8 cellular contexts compared by ENCODE assay signal in the genomic region with DNA sequence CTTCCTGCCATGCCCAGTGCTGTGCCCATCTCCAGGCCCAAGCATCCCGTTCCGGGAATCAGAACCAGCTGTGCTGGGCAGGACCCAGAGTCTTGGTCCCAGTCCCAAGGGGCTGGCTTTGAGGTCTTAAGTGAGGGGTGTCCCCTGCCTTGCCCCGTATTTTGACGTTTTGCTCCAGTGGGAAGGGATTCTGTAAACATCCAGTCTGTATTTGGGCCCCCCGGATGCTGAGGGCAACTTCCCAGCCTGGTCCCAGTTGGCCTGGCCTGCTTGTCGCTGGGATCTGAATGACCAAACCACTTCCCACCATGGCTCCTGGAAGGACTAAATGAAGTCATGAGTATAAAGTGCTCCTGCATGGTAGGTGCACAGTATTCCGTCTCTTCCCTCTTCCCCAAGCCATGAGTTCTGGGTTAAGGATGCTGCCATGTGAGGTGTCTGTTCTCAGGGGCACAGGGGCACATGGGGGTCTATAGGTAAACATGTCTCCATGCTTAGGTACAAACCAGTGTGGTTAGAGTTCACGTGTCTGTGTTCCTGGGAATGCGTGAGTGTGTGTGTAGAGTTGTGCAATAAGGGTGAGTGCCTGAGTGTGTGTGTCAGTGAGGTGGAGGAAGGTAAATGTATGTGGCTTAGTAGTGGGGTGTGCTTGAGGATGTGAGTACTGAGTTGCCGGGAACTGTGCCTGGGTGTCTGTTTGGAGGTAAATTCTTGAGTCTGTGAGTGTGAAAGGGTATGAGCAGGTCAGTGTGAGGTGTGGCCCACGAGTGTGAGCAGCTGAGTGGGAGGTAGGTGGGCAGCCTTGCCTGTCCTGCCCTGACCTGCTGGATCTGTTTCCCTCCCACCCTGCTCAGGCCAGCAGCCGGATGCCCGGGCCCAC. TPM values are rescaled to one million over a fixed set of nuclear protein-coding genes. Genes with fewer than 3 reads are reported as not detected.
DNase-seq lines count a peak whose midpoint lies in the region; ATAC-seq and TF ChIP-seq lines count a peak whose summit lies in the region.

No MANE protein-coding gene starts in this region.

- peak overlapping the region; percentile 84 for H3K4me3 ChIP-seq in adipocyte (ENCODE audit: low read length)
- H3K4me3 ChIP-seq in left lung = peak overlapping the region; percentile 43 to 63

- H3K9ac ChIP-seq in adipocyte (ENCODE audit: low read length) = peak overlapping the region; percentile 83

- ATAC-seq in left lung = peak; percentile 13

- H3K4me1 ChIP-seq in adipocyte (ENCODE audit: control insufficient read depth, insufficient read depth, low read length) = peaks cover 33% of the 10 kb centered on the region
- peaks cover 32 to 71% of the 10 kb centered on the region in 2 donors for H3K4me1 ChIP-seq in left lung

- H3K27me3 Mint-ChIP-seq in activated naive CD4-positive, alpha-beta T cell treated with anti-CD3 and anti-CD28 coated beads, Interleukin-2, amount 50 U/mL, for 24 hours = peaks cover 2% of the 10 kb centered on the region

- intact Hi-C loops in left lung (cut with DNase I) = no loop called here

- H3K27ac Mint-ChIP-seq in activated naive CD4-positive, alpha-beta T cell treated with anti-CD3 and anti-CD28 coated beads, Interleukin-2, amount 50 U/mL, for 24 hours = no peak overlapping the region

- peak overlapping the region; percentile 88 for H3K4me3 Mint-ChIP-seq in activated naive CD4-positive, alpha-beta T cell treated with anti-CD3 and anti-CD28 coated beads, Interleukin-2, amount 50 U/mL, for 24 hours

- peaks cover 26% of the 10 kb centered on the region for H3K36me3 ChIP-seq in adipocyte (ENCODE audit: control insufficient read depth, insufficient read depth, low read length, severe bottlenecking)
- H3K36me3 ChIP-seq in left lung = peaks cover 5 to 36% of the 10 kb centered on the region in 2 donors

- H3K27me3 ChIP-seq in adipocyte (replicated peaks; ENCODE audit: control insufficient read depth, insufficient read depth, low read length) = no peaks in the 10 kb centered on the region
- no peaks in the 10 kb centered on the region for H3K27me3 ChIP-seq in left lung

- peak overlapping the region; percentile 17 to 70 for H3K27ac ChIP-seq in left lung

- DNase-seq in activated naive CD4-positive, alpha-beta T cell treated with anti-CD3 and anti-CD28 coated beads, Interleukin-2, amount 50 U/mL, for 16 hours = no peak
- DNase-seq in adipocyte (ENCODE audit: low read depth) (peak; percentile 34), left lung (peak in 1 of 2 donors; percentile 43), ureter (ENCODE audit: low spot score) (peak; percentile 46), GOT3 (lab: John Stamatoyannopoulos, UW) (no peak), NCI-H146 treated with DMSO at 0.1 percent for 48 hours (lab: John Stamatoyannopoulos, UW; ENCODE audit: unreplicated experiment) (no peak)
- no peak for DNase-seq in activated effector memory CD4-positive, alpha-beta T cell treated with anti-CD3 and anti-CD28 coated beads, Interleukin-2, amount 50 U/mL, for 16 hours

- peaks cover 17% of the 10 kb centered on the region for H3K36me3 Mint-ChIP-seq in activated naive CD4-positive, alpha-beta T cell treated with anti-CD3 and anti-CD28 coated beads, Interleukin-2, amount 50 U/mL, for 24 hours

- H3K4me1 Mint-ChIP-seq in activated naive CD4-positive, alpha-beta T cell treated with anti-CD3 and anti-CD28 coated beads, Interleukin-2, amount 50 U/mL, for 24 hours = peaks cover 35% of the 10 kb centered on the region

- H3K9me3 ChIP-seq in adipocyte (ENCODE audit: control insufficient read depth, low read length) (no peaks in the 10 kb centered on the region), left lung (no peaks in the 10 kb centered on the region)

- H3K9me3 Mint-ChIP-seq in activated naive CD4-positive, alpha-beta T cell treated with anti-CD3 and anti-CD28 coated beads, Interleukin-2, amount 50 U/mL, for 24 hours = no peaks in the 10 kb centered on the region

- no peak for TF ChIP-seq CTCF in left lung (IDR thresholded peaks at IDR 0.05)

RNA-seq across cellular contexts. Expression of a gene that starts 1.5 kb away (rescaled TPM):
- 10 to 100 TPM; 39.1 to 50.1 TPM for total RNA-seq in left lung
- total RNA-seq in ureter = 39.7 TPM

RNA-seq across cellular contexts. Expression of a gene that starts 5.7 kb away (rescaled TPM):
- total RNA-seq in left lung (100 to 1,000 TPM; 176 to 239 TPM), ureter (98.3 TPM)

RNA-seq across cellular contexts. Expression of a gene that starts 10.7 kb away (rescaled TPM):
- total RNA-seq in left lung (10 to 100 TPM; 13.5 to 23.4 TPM), ureter (32.2 TPM)

RNA-seq across cellular contexts. Expression of a gene that starts 10.9 kb away (rescaled TPM):
- total RNA-seq in left lung = 10 to 100 TPM in 1 of 2 donors, 1 to 10 TPM in 1; 9.9 to 13.7 TPM
- 22.6 TPM for total RNA-seq in ureter

RNA-seq across cellular contexts. Expression of a gene that starts 33.7 kb away (rescaled TPM):
- total RNA-seq in left lung (10 to 100 TPM; 26.8 to 33.4 TPM), ureter (22.1 TPM)

Comparison
In these comparisons a context has a peak if more than half of its experiments do, and no peak if none do; other contexts are left out.
1. DNase-seq: peak in adipocyte (single experiment) and ureter (single experiment); none in activated naive CD4-positive, alpha-beta T cell treated with anti-CD3 and anti-CD28 coated beads, Interleukin-2, amount 50 U/mL, for 16 hours (single experiment), GOT3 (single experiment), activated effector memory CD4-positive, alpha-beta T cell treated with anti-CD3 and anti-CD28 coated beads, Interleukin-2, amount 50 U/mL, for 16 hours (single experiment) and NCI-H146 treated with DMSO at 0.1 percent for 48 hours (single experiment).